In genomic region chr14:102363182-102363952, GRCh38 we compare ENCODE assay signal across 8 cellular contexts. TPM values are rescaled to one million over a fixed set of nuclear protein-coding genes. Genes with fewer than 3 reads are reported as not detected.
DNase-seq lines count a peak whose midpoint lies in the region; ATAC-seq, FAIRE-seq and TF ChIP-seq lines count a peak whose summit lies in the region.

No MANE protein-coding gene starts in this region.

- TF ChIP-seq CTCF in AG04450 (IDR thresholded peaks at IDR 0.05; ENCODE audit: low read depth, low read length) (no peak), kidney (IDR thresholded peaks at IDR 0.05; ENCODE audit: borderline replicate concordance, extremely low read depth, insufficient read depth) (no peak)

- ATAC-seq in GM18858 (IDR thresholded peaks at IDR 0.05; ENCODE audit: unreplicated experiment) (peak; percentile 5), HG03097 (IDR thresholded peaks at IDR 0.05; ENCODE audit: low FRiP score, unreplicated experiment) (peak; percentile 19)

- CTCF ChIA-PET in AG04450 (lab: Charles Lee): no interaction called here

- FAIRE-seq in kidney (lab: Jason Lieb, UNC): no peak

- H3K9ac ChIP-seq in kidney (ENCODE audit: low read length in 2 of 2): peak overlapping the region; percentile 20 to 79

- no peaks in the 10 kb centered on the region for H3K9me3 ChIP-seq in AG04450 (ENCODE audit: control insufficient read depth, insufficient read depth, low read length)
- no peaks in the 10 kb centered on the region for H3K9me3 ChIP-seq in kidney (ENCODE audit: control insufficient read depth in 1 of 2, low read length in 2 of 2)

- intact Hi-C loops in kidney (cut with DNase I): no loop called here

- H3K4me3 ChIP-seq in AG04450 (ENCODE audit: low read depth, low read length) (peak overlapping the region; percentile 87), kidney (ENCODE audit: low read length in 2 of 2) (peak overlapping the region; percentile 73 to 84)

- POLR2A ChIA-PET in AG04450 (lab: Yijun Ruan, JAX): interaction anchor here (1.0 to 1.3 kb wide), 3 partner anchors 12 to 43 kb away, joined by 3 to 4 read pairs (median 4); no protein-coding TSS in a partner anchor

- H3K27ac ChIP-seq in AG04450 (ENCODE audit: low read depth, low read length): peak overlapping the region; percentile 48
- peak overlapping the region; percentile 92 for H3K27ac ChIP-seq in caudate nucleus (ENCODE audit: low read depth, low read length)
- H3K27ac ChIP-seq in kidney (ENCODE audit: low read depth in 2 of 2, low read length in 2 of 2): peak overlapping the region; percentile 80

- no peaks in the 10 kb centered on the region for H3K27me3 ChIP-seq in AG04450 (ENCODE audit: control insufficient read depth, insufficient read depth, low read length)

- peaks cover 12 to 17% of the 10 kb centered on the region in 2 donors for H3K4me1 ChIP-seq in kidney (ENCODE audit: control insufficient read depth in 1 of 2, insufficient read depth in 1 of 2, low read depth in 1 of 2, low read length in 2 of 2)

- no peak for DNase-seq in AG04450 (ENCODE audit: low read depth, low spot score)
- peak; percentile 5 for DNase-seq in SK-N-DZ (ENCODE audit: low spot score)
- DNase-seq in caudate nucleus (lab: John Stamatoyannopoulos, UW): peak in 22 of 61 donors; percentile 25 to 90 (median 64)
- no peak for DNase-seq in kidney
- peak; percentile 60 for DNase-seq in stimulated activated CD4-positive, alpha-beta T cell treated with anti-CD3 and anti-CD28 coated beads, Interleukin-15, amount 100 ng/mL, for 24 hours
- DNase-seq in GF-D8 (lab: John Stamatoyannopoulos, UW): no peak

- peaks cover 0 to under 1% of the 10 kb centered on the region in 2 donors for H3K36me3 ChIP-seq in kidney (ENCODE audit: control insufficient read depth in 1 of 2, insufficient read depth in 2 of 2, low read length in 2 of 2)

RNA-seq across cellular contexts. Expression of gene TECPR2, which starts 0.6 kb away (rescaled TPM):
- 12.4 and 14.6 TPM in 2 replicates for polyA plus RNA-seq in AG04450 (2011; rRNA removed)
- polyA minus RNA-seq in AG04450 (2011; rRNA and poly(A)+ RNA removed): 23.4 and 28.2 TPM in 2 replicates
- polyA plus RNA-seq in SK-N-DZ (2014; cell fraction: cytosol; rRNA removed): 1.8 and 5.3 TPM in 2 replicates
- 0.99 and 5.3 TPM in 2 replicates for polyA plus RNA-seq in SK-N-DZ (2014; cell fraction: nucleus; rRNA removed)
- 30.2 TPM for total RNA-seq in kidney
- 6.0 TPM for polyA plus RNA-seq in kidney (ENCODE audit: insufficient read depth, low read depth, low replicate concordance)

RNA-seq across cellular contexts. Expression of gene CINP, which starts 0.7 kb away (rescaled TPM):
- polyA plus RNA-seq in AG04450 (2011; rRNA removed) (50.8 and 58.5 TPM in 2 replicates), kidney (ENCODE audit: insufficient read depth, low read depth, low replicate concordance) (49.3 TPM)
- 31.1 and 36.3 TPM in 2 replicates for polyA minus RNA-seq in AG04450 (2011; rRNA and poly(A)+ RNA removed)
- polyA plus RNA-seq in SK-N-DZ (2014; cell fraction: cytosol; rRNA removed): 19.7 and 26.2 TPM in 2 replicates
- 6.4 and 9.7 TPM in 2 replicates for polyA plus RNA-seq in SK-N-DZ (2014; cell fraction: nucleus; rRNA removed)
- 32.1 TPM for total RNA-seq in kidney

RNA-seq across cellular contexts. Expression of gene ZNF839, which starts 43.8 kb away (rescaled TPM):
- polyA plus RNA-seq in AG04450 (2011; rRNA removed) (7.0 and 7.1 TPM in 2 replicates), kidney (ENCODE audit: insufficient read depth, low read depth, low replicate concordance) (7.8 TPM)
- 6.4 and 6.6 TPM in 2 replicates for polyA minus RNA-seq in AG04450 (2011; rRNA and poly(A)+ RNA removed)
- polyA plus RNA-seq in SK-N-DZ (2014; cell fraction: cytosol; rRNA removed): 6.7 and 9.4 TPM in 2 replicates
- 13.2 and 14.4 TPM in 2 replicates for polyA plus RNA-seq in SK-N-DZ (2014; cell fraction: nucleus; rRNA removed)
- 15.8 TPM for total RNA-seq in kidney

RNA-seq across cellular contexts. Expression of gene MOK, which starts 58.4 kb away (rescaled TPM):
- polyA plus RNA-seq in AG04450 (2011; rRNA removed) (12.6 and 14.8 TPM in 2 replicates), kidney (ENCODE audit: insufficient read depth, low read depth, low replicate concordance) (20.4 TPM)
- 14.8 TPM in 2 replicates for polyA minus RNA-seq in AG04450 (2011; rRNA and poly(A)+ RNA removed)
- 3.5 and 3.7 TPM in 2 replicates for polyA plus RNA-seq in SK-N-DZ (2014; cell fraction: cytosol; rRNA removed)
- polyA plus RNA-seq in SK-N-DZ (2014; cell fraction: nucleus; rRNA removed): 11.7 and 14.2 TPM in 2 replicates
- 32.7 TPM for total RNA-seq in kidney

Comparison
In these comparisons a context has a peak if more than half of its experiments do, and no peak if none do; other contexts are left out.
1. DNase-seq: peak in SK-N-DZ (single experiment) and stimulated activated CD4-positive, alpha-beta T cell treated with anti-CD3 and anti-CD28 coated beads, Interleukin-15, amount 100 ng/mL, for 24 hours (single experiment); none in AG04450 (single experiment), kidney (single experiment) and GF-D8 (single experiment).
2. Peak in every context shown above with its lines, with median percentiles within 50 percentile points of each other: H3K27ac ChIP-seq.